In genomic region chr12:132492951-132493350, GRCh38 we compare ENCODE assay signal across 17 cellular contexts. TPM values are rescaled to one million over a fixed set of nuclear protein-coding genes. Genes with fewer than 3 reads are reported as not detected.
A peak's percentile ranks its signal among the peaks of the same experiment; 100 is the strongest.
DNase-seq lines count a peak whose midpoint lies in the region; ATAC-seq, FAIRE-seq and TF ChIP-seq lines count a peak whose summit lies in the region.
"Had no signal": no experiment of that assay in that cellular context is flagged by ENCODE, and none has a peak within 500 bp of the region (broad histone marks: within the 10 kb centered on the region; RNA-seq: fewer than 3 reads in every experiment).

No MANE protein-coding gene starts in this region.

- peak overlapping the region; percentile 99 for H3K4me2 ChIP-seq in HepG2 (ENCODE audit: low read depth, low read length)

- peaks cover 61% of the 10 kb centered on the region for H3K4me1 ChIP-seq in HepG2 (ENCODE audit: insufficient read depth, low read length)
- peaks cover 0 to 54% (median 29%) of the 10 kb centered on the region in 4 donors for H3K4me1 ChIP-seq in right lobe of liver
- H3K4me1 ChIP-seq in uterus, result peaks cover 0 to 36% of the 10 kb centered on the region in 2 donors

- TF ChIP-seq CTCF in HepG2 (CRISPR knock-in tag; IDR thresholded peaks at IDR 0.05) (no peak), right lobe of liver (IDR thresholded peaks at IDR 0.05) (no peak), uterus (IDR thresholded peaks at IDR 0.05) (no peak), D721Med (IDR thresholded peaks at IDR 0.05; ENCODE audit: insufficient read depth, missing control alignments) (no peak)

- POLR2A ChIA-PET in HepG2 (lab: Yijun Ruan, JAX), result no interaction called here
- POLR2A ChIA-PET in naive thymus-derived CD8-positive, alpha-beta T cell (lab: Charles Lee), result interaction anchor here (1.0 to 2.5 kb wide), 3 partner anchors 13 to 63 kb away, joined by 3 to 10 read pairs (median 4); no protein-coding TSS in a partner anchor

- in situ Hi-C loops in HepG2 (cut with HindIII; ENCODE audit: extremely low pct_ligation_motif_present, low pct_unique_long_range_greater_than_20kb), result no loop called here

- peak overlapping the region; percentile 58 for H3K27ac Mint-ChIP-seq in activated naive CD8-positive, alpha-beta T cell treated with anti-CD3 and anti-CD28 coated beads for 36 hours
- peak overlapping the region in 8 of 10 donors; percentile 18 to 93 (median 78) for H3K27ac Mint-ChIP-seq in naive thymus-derived CD8-positive, alpha-beta T cell
- H3K27ac Mint-ChIP-seq: HFFc6 had no signal

- TF ChIP-seq POLR2A in HepG2 (IDR thresholded peaks at IDR 0.05; ENCODE audit: insufficient read depth in 1 of 2, low read depth in 2 of 2, low read length in 2 of 2) (no peak), right lobe of liver (IDR thresholded peaks at IDR 0.05) (no peak), uterus (IDR thresholded peaks at IDR 0.05) (no peak)

- H3K4me3 ChIP-seq in HepG2 (replicated peaks in 1 of 3; ENCODE audit: insufficient read depth in 1 of 3, low read depth in 2 of 3, low read length in 3 of 3) (peak overlapping the region in 2 of 3 experiments; percentile 15 to 88; a peak in 2 of 6 replicates), right lobe of liver (no peak overlapping the region), uterus (no peak overlapping the region)

- no peak overlapping the region for H3K9ac ChIP-seq in HepG2 (ENCODE audit: insufficient read depth, low read depth, low read length)

- 90% methylated on average over 6 of the region's 12 CpGs for whole genome bisulfite sequencing in HepG2 (ENCODE audit: low lambda C conversion rate)
- WGBS in right lobe of liver (ENCODE audit: insufficient coverage, low coverage, low lambda C conversion rate, missing lambda C conversion rate), result 33% methylated on average over 1 of the region's 12 CpGs

- TF ChIP-seq RAD21 in HepG2 (CRISPR knock-in tag; IDR thresholded peaks at IDR 0.05), result no peak

- peaks cover 51% of the 10 kb centered on the region for H3K4me1 Mint-ChIP-seq in activated naive CD8-positive, alpha-beta T cell treated with anti-CD3 and anti-CD28 coated beads for 36 hours
- H3K4me1 Mint-ChIP-seq in naive thymus-derived CD8-positive, alpha-beta T cell, result peaks cover 39 to 77% (median 72%) of the 10 kb centered on the region in 4 donors

- H3K27me3 Mint-ChIP-seq in activated naive CD8-positive, alpha-beta T cell treated with anti-CD3 and anti-CD28 coated beads for 36 hours, result no peaks in the 10 kb centered on the region
- H3K27me3 Mint-ChIP-seq in naive thymus-derived CD8-positive, alpha-beta T cell, result no peaks in the 10 kb centered on the region
- H3K27me3 Mint-ChIP-seq: activated naive CD8-positive, alpha-beta T cell treated with anti-CD3 and anti-CD28 coated beads, Interleukin-2, amount 10 ng/mL, durations not matched to agents 7 days and 5 days had no signal

- H3K36me3 Mint-ChIP-seq in activated naive CD8-positive, alpha-beta T cell treated with anti-CD3 and anti-CD28 coated beads for 36 hours, result peaks cover 2% of the 10 kb centered on the region
- H3K36me3 Mint-ChIP-seq in naive thymus-derived CD8-positive, alpha-beta T cell, result peaks cover 0 to 12% (median 0%) of the 10 kb centered on the region in 3 donors

- no peak for FAIRE-seq in HepG2 (lab: Jason Lieb, UNC)
- no peak for FAIRE-seq in D721Med (lab: Jason Lieb, UNC)

- intact Hi-C loops in HepG2 (cut with micrococcal nuclease; ENCODE audit: unreplicated experiment) (loop anchor here (2.0 kb wide), 1 partner anchor 24 kb away; no protein-coding TSS in a partner anchor), right lobe of liver (cut with DNase I) (no loop called here), uterus (cut with DNase I; ENCODE audit: low total_unique reads) (no loop called here)

- no TSS peak for BruUV-seq in HepG2 (replicated peaks; lab: Mats Ljungman, UMichigan)

- H3K27ac ChIP-seq in HepG2 (ENCODE audit: extremely low read length, insufficient read depth, low read length), result no peak overlapping the region
- H3K27ac ChIP-seq in right lobe of liver, result no peak overlapping the region
- H3K27ac ChIP-seq in uterus, result no peak overlapping the region

- TF ChIP-seq EP300 in HepG2 (IDR thresholded peaks at IDR 0.05; ENCODE audit: low read depth in 2 of 2, low read length in 2 of 2) (no peak), HepG2 (CRISPR knock-in tag; IDR thresholded peaks at IDR 0.05; ENCODE audit: borderline replicate concordance) (no peak)

- H3K9me3 Mint-ChIP-seq in activated naive CD8-positive, alpha-beta T cell treated with anti-CD3 and anti-CD28 coated beads for 36 hours, result no peaks in the 10 kb centered on the region
- no peaks in the 10 kb centered on the region for H3K9me3 Mint-ChIP-seq in naive thymus-derived CD8-positive, alpha-beta T cell
- H3K9me3 Mint-ChIP-seq: activated naive CD8-positive, alpha-beta T cell treated with anti-CD3 and anti-CD28 coated beads, Interleukin-2, amount 10 ng/mL, durations not matched to agents 7 days and 5 days; HFFc6 had no signal

- no peak overlapping the region for H2AFZ ChIP-seq in HepG2 (ENCODE audit: low read length)

- H3K36me3 ChIP-seq in HepG2 (replicated peaks in 1 of 2; ENCODE audit: control insufficient read depth in 1 of 2, insufficient read depth in 2 of 2, low read length in 2 of 2) (peaks cover 0 to 3% of the 10 kb centered on the region in 2 experiments; a peak in 4 of 5 replicates), right lobe of liver (no peaks in the 10 kb centered on the region), uterus (no peaks in the 10 kb centered on the region)

- CTCF ChIA-PET in HepG2 (lab: Yijun Ruan, JAX; ENCODE audit: low intra/inter-chr PET ratio, low total read pairs), result no interaction called here

- no peak for DNase-seq in HepG2 (ENCODE audit: low spot score)
- no peak for DNase-seq in right lobe of liver
- DNase-seq in activated naive CD8-positive, alpha-beta T cell treated with anti-CD3 and anti-CD28 coated beads for 36 hours, result no peak
- no peak for DNase-seq in naive thymus-derived CD8-positive, alpha-beta T cell
- no peak for DNase-seq in uterus
- DNase-seq in stimulated activated CD4-positive, alpha-beta T cell treated with anti-CD3 and anti-CD28 coated beads, Interleukin-4, amount 100 ng/mL, for 4 hours, result no peak
- DNase-seq in D721Med (ENCODE audit: insufficient read length, low spot score), result no peak
- no peak for DNase-seq in effector CD4-positive, alpha-beta T cell
- DNase-seq: activated CD4-positive, alpha-beta T cell treated with anti-CD3 and anti-CD28 coated beads for 1 hour; activated naive CD8-positive, alpha-beta T cell treated with anti-CD3 and anti-CD28 coated beads, Interleukin-2, amount 10 ng/mL, durations not matched to agents 7 days and 5 days; AML-193; dermis blood vessel endothelial cell; GDM1; HFFc6; islet precursor cell; NCI-H187 treated with DMSO at 0.1 percent for 48 hours; stimulated activated CD4-positive, alpha-beta T cell treated with anti-CD3 and anti-CD28 coated beads, Interleukin-12 subunit alpha, Interleukin-12 subunit beta, amount 100 ng/mL, for 4 hours had no signal

- H3K79me2 ChIP-seq in HepG2 (ENCODE audit: insufficient read depth, low read length), result peaks cover 72% of the 10 kb centered on the region

- ATAC-seq in HepG2 (no peak), right lobe of liver (no peak)
- no peak for ATAC-seq in naive thymus-derived CD8-positive, alpha-beta T cell

- H3K9me3 ChIP-seq in HepG2 (ENCODE audit: low read length) (no peaks in the 10 kb centered on the region), right lobe of liver (no peaks in the 10 kb centered on the region), uterus (no peaks in the 10 kb centered on the region)

- H3K27me3 ChIP-seq in HepG2 (ENCODE audit: control insufficient read depth in 1 of 2, insufficient read depth in 2 of 2, low read length in 2 of 2) (peaks cover 1 to 13% of the 10 kb centered on the region in 2 experiments; a peak in 4 of 5 replicates), right lobe of liver (no peaks in the 10 kb centered on the region), uterus (no peaks in the 10 kb centered on the region)

- H4K20me1 ChIP-seq in HepG2 (ENCODE audit: insufficient read depth, low read length), result peaks cover 73% of the 10 kb centered on the region

- H3K4me3 Mint-ChIP-seq in activated naive CD8-positive, alpha-beta T cell treated with anti-CD3 and anti-CD28 coated beads for 36 hours, result peak overlapping the region; percentile 76
- H3K4me3 Mint-ChIP-seq in naive thymus-derived CD8-positive, alpha-beta T cell, result peak overlapping the region; percentile 77 to 96 (median 88)

TF ChIP-seq in HepG2, 621 proteins besides CTCF, POLR2A, EP300 and RAD21 (continues in another document):
- TF ChIP-seq ZNF432 (CRISPR knock-in tag; IDR thresholded peaks at IDR 0.05; ENCODE audit: borderline replicate concordance) (no peak), ZNF629 (CRISPR knock-in tag; conservative IDR thresholded peaks at IDR 0.05) (peak; percentile 80)

RNA-seq across cellular contexts. Expression of gene FBRSL1, which starts 3.0 kb away (rescaled TPM):
- total RNA-seq in HepG2 (2016; rRNA removed; fragmentation: Illumina TruSeq; extraction: Trizol) (3.7 and 7.9 TPM in 2 replicates), right lobe of liver (10 to 100 TPM; 16.2 to 27.6 (median 23.3) TPM), uterus (10 to 100 TPM in 2 of 4 donors, 1 to 10 TPM in 2; 2.9 to 59.1 (median 31.8) TPM)
- 2.7 and 3.6 TPM in 2 replicates for total RNA-seq in HepG2 (2016; cell fraction: cytosol; rRNA removed; fragmentation: Illumina TruSeq; extraction: Trizol; ENCODE audit: low read depth)
- 5.4 and 6.9 TPM in 2 replicates for total RNA-seq in HepG2 (2016; cell fraction: insoluble cytoplasmic fraction; rRNA removed; fragmentation: Illumina TruSeq; extraction: Trizol)
- total RNA-seq in HepG2 (2016; cell fraction: membrane; rRNA removed; fragmentation: Illumina TruSeq; extraction: Trizol), result 7.0 and 9.3 TPM in 2 replicates
- total RNA-seq in HepG2 (2016; cell fraction: nucleus; rRNA removed; fragmentation: Illumina TruSeq; extraction: Trizol), result 10.9 and 11.0 TPM in 2 replicates
- polyA plus RNA-seq in HepG2 (2011; rRNA removed), result 3.6 and 4.9 TPM in 2 replicates
- 3.0 and 6.0 TPM in 2 replicates for polyA plus RNA-seq in HepG2 (2011; cell fraction: cytosol; rRNA removed)
- polyA plus RNA-seq in HepG2 (2011; cell fraction: nucleus; rRNA removed), result 50.9 and 76.3 TPM in 2 replicates
- polyA plus RNA-seq in HepG2 (2012), result 25.5 and 31.0 TPM in 2 replicates
- polyA plus RNA-seq in HepG2 (2016; cell fraction: cytosol; fragmentation: Illumina TruSeq; extraction: Trizol; ENCODE audit: low read depth), result 5.9 and 6.4 TPM in 2 replicates
- polyA plus RNA-seq in HepG2 (2016; cell fraction: insoluble cytoplasmic fraction; fragmentation: Illumina TruSeq; extraction: Trizol; ENCODE audit: low read depth), result 20.0 and 28.2 TPM in 2 replicates
- polyA plus RNA-seq in HepG2 (2016; cell fraction: membrane; fragmentation: Illumina TruSeq; extraction: Trizol; ENCODE audit: low read depth), result 20.5 and 23.8 TPM in 2 replicates
- 64.1 and 69.3 TPM in 2 replicates for polyA plus RNA-seq in HepG2 (2016; cell fraction: nucleus; fragmentation: Illumina TruSeq; extraction: Trizol; ENCODE audit: insufficient read depth, low read depth)
- polyA minus RNA-seq in HepG2 (2011; rRNA and poly(A)+ RNA removed; ENCODE audit: low replicate concordance), result 3.8 and 7.6 TPM in 2 replicates
- 17.3 and 28.7 TPM in 2 replicates for polyA minus RNA-seq in HepG2 (2011; cell fraction: cytosol; rRNA and poly(A)+ RNA removed)
- polyA minus RNA-seq in HepG2 (2011; cell fraction: nucleus; rRNA and poly(A)+ RNA removed), result 8.5 and 11.2 TPM in 2 replicates
- 10 to 100 TPM; 53.1 to 55.9 TPM for total RNA-seq in activated naive CD8-positive, alpha-beta T cell treated with anti-CD3 and anti-CD28 coated beads for 36 hours
- total RNA-seq in naive thymus-derived CD8-positive, alpha-beta T cell, result 100 to 1,000 TPM in 1 of 2 experiments, 10 to 100 TPM in 1; 97.5 to 101 TPM
- 1 to 10 TPM in 1 of 3 donors, under 1 TPM in 2; 0.38 to 1.0 (median 0.42) TPM for polyA plus RNA-seq in naive thymus-derived CD8-positive, alpha-beta T cell

Comparison
In these comparisons a context has a peak if more than half of its experiments do, and no peak if none do; other contexts are left out.
1. H3K4me3 ChIP-seq: peak in HepG2 (2 of 3); none in right lobe of liver (0 of 3) and uterus (0 of 2).